In genomic region chr6:34466242-34467185, GRCh38 we compare ENCODE assay signal across 9 cellular contexts. TPM values are rescaled to one million over a fixed set of nuclear protein-coding genes. Genes with fewer than 3 reads are reported as not detected.
DNase-seq lines count a peak whose midpoint lies in the region; ATAC-seq and TF ChIP-seq lines count a peak whose summit lies in the region.
"Had no signal": no experiment of that assay in that cellular context is flagged by ENCODE, and none has a peak within 500 bp of the region (broad histone marks: within the 10 kb centered on the region; RNA-seq: fewer than 3 reads in every experiment).

No MANE protein-coding gene starts in this region.

- no peaks in the 10 kb centered on the region for H3K9me3 Mint-ChIP-seq in CD8-positive, alpha-beta memory T cell
- no peaks in the 10 kb centered on the region for H3K9me3 Mint-ChIP-seq in T-helper 2 cell treated with Interferon-gamma antibody and Interleukin-4, amounts not matched to agents 5 μg/mL and 100 μg/mL, for 36 hours

- no peak for TF ChIP-seq POLR2A in esophagus muscularis mucosa (IDR thresholded peaks at IDR 0.05; ENCODE audit: low read depth)

- peak overlapping the region; percentile 39; the same call in 1 of the 2 replicates for H2AFZ ChIP-seq in OCI-LY7 (ENCODE audit: low read length)
- H2AFZ ChIP-seq in parathyroid adenoma, result peak overlapping the region; percentile 93

- 23% methylated on average over 18 of the region's 28 CpGs for WGBS in esophagus muscularis mucosa

- no peak for ATAC-seq in HG03565 (IDR thresholded peaks at IDR 0.05; ENCODE audit: unreplicated experiment)
- ATAC-seq in HG02885 (IDR thresholded peaks at IDR 0.05; ENCODE audit: poor library complexity, unreplicated experiment), result no peak

- peaks cover 4% of the 10 kb centered on the region for H3K4me1 ChIP-seq in CD8-positive, alpha-beta memory T cell (ENCODE audit: insufficient read depth, low read length)
- H3K4me1 ChIP-seq in OCI-LY7 (ENCODE audit: insufficient read depth, low read length, poor library complexity, severe bottlenecking), result peaks cover 58% of the 10 kb centered on the region
- peaks cover 7 to 15% (median 14%) of the 10 kb centered on the region in 4 donors for H3K4me1 ChIP-seq in esophagus muscularis mucosa
- no peaks in the 10 kb centered on the region for H3K4me1 ChIP-seq in parathyroid adenoma

- TF ChIP-seq EP300 in esophagus muscularis mucosa (IDR thresholded peaks at IDR 0.05), result no peak

- peaks cover 6 to 12% (median 8%) of the 10 kb centered on the region in 3 donors for H3K4me1 Mint-ChIP-seq in CD8-positive, alpha-beta memory T cell
- no peaks in the 10 kb centered on the region for H3K4me1 Mint-ChIP-seq in T-helper 2 cell treated with Interferon-gamma antibody and Interleukin-4, amounts not matched to agents 5 μg/mL and 100 μg/mL, for 36 hours (ENCODE audit: low read depth)

- peak overlapping the region in 2 of 8 donors; percentile 39 to 48 for H3K27ac Mint-ChIP-seq in CD8-positive, alpha-beta memory T cell
- H3K27ac Mint-ChIP-seq in T-helper 2 cell treated with Interferon-gamma antibody and Interleukin-4, amounts not matched to agents 5 μg/mL and 100 μg/mL, for 36 hours, result no peak overlapping the region

- H3K9me3 ChIP-seq in CD8-positive, alpha-beta memory T cell (ENCODE audit: low read length), result no peaks in the 10 kb centered on the region
- no peaks in the 10 kb centered on the region for H3K9me3 ChIP-seq in OCI-LY7 (ENCODE audit: low read length)
- no peaks in the 10 kb centered on the region for H3K9me3 ChIP-seq in esophagus muscularis mucosa
- H3K9me3 ChIP-seq in parathyroid adenoma (ENCODE audit: control insufficient read depth, low read length), result no peaks in the 10 kb centered on the region

- H3K9ac ChIP-seq in parathyroid adenoma, result no peak overlapping the region

- no peaks in the 10 kb centered on the region for H3K9me2 ChIP-seq in OCI-LY7 (ENCODE audit: insufficient read depth, low read length)

- no peak overlapping the region for H3K27ac ChIP-seq in CD8-positive, alpha-beta memory T cell (ENCODE audit: low read depth, low read length)
- H3K27ac ChIP-seq in OCI-LY7 (ENCODE audit: low read depth, low read length, poor library complexity, severe bottlenecking), result peak overlapping the region; percentile 79
- peak overlapping the region in 1 of 4 donors; percentile 18 for H3K27ac ChIP-seq in esophagus muscularis mucosa (replicated peaks in 1 of 4)
- H3K27ac ChIP-seq in parathyroid adenoma, result no peak overlapping the region

- H3K4me3 ChIP-seq in CD8-positive, alpha-beta memory T cell (ENCODE audit: low read length), result no peak overlapping the region
- H3K4me3 ChIP-seq in OCI-LY7 (ENCODE audit: low read depth, low read length, poor library complexity, severe bottlenecking) (peak overlapping the region; percentile 79), esophagus muscularis mucosa (peak overlapping the region; percentile 44 to 59 (median 48)), parathyroid adenoma (ENCODE audit: low read depth, low read length) (peak overlapping the region; percentile 49)

- H4K20me1 ChIP-seq in OCI-LY7 (ENCODE audit: insufficient read depth, low read length), result no peaks in the 10 kb centered on the region

- intact Hi-C loops in OCI-LY7 (cut with micrococcal nuclease; ENCODE audit: unreplicated experiment) (loop anchor here (2.0 to 5.0 kb wide), 2 partner anchors 214 to 326 kb away; partner anchors contain the start of gene BLTP3A), esophagus muscularis mucosa (cut with DNase I) (no loop called here)

- H3K36me3 Mint-ChIP-seq in CD8-positive, alpha-beta memory T cell, result no peaks in the 10 kb centered on the region
- no peaks in the 10 kb centered on the region for H3K36me3 Mint-ChIP-seq in T-helper 2 cell treated with Interferon-gamma antibody and Interleukin-4, amounts not matched to agents 5 μg/mL and 100 μg/mL, for 36 hours (ENCODE audit: low read depth)

- TF ChIP-seq CTCF in OCI-LY7 (conservative IDR thresholded peaks at IDR 0.05; ENCODE audit: low read length) (no peak), esophagus muscularis mucosa (IDR thresholded peaks at IDR 0.05) (no peak), parathyroid adenoma (IDR thresholded peaks at IDR 0.05) (no peak)

- H3K36me3 ChIP-seq in CD8-positive, alpha-beta memory T cell (ENCODE audit: insufficient read depth, low read length), result no peaks in the 10 kb centered on the region
- H3K36me3 ChIP-seq in OCI-LY7 (ENCODE audit: insufficient read depth, low read length), result 0 out of 2 replicates have a peak, but pooled peaks cover under 1% of the 10 kb centered on the region
- H3K36me3 ChIP-seq in esophagus muscularis mucosa, result no peaks in the 10 kb centered on the region
- H3K36me3 ChIP-seq in parathyroid adenoma (ENCODE audit: control insufficient read depth, insufficient read depth, low read length), result no peaks in the 10 kb centered on the region

- peaks cover 54% of the 10 kb centered on the region for H3K79me2 ChIP-seq in OCI-LY7 (ENCODE audit: insufficient read depth, low read depth, low read length)
- H3K79me2 ChIP-seq in parathyroid adenoma, result no peaks in the 10 kb centered on the region

- H3K4me2 ChIP-seq in OCI-LY7 (ENCODE audit: low read length) (peak overlapping the region; percentile 87), parathyroid adenoma (ENCODE audit: low read length) (peak overlapping the region; percentile 83)

- CTCF ChIA-PET in CD8-positive, alpha-beta memory T cell (lab: Charles Lee), result interaction anchor here (1.1 to 2.5 kb wide), 4 partner anchors 9 to 143 kb away, joined by 3 to 9 read pairs (median 4); no protein-coding TSS in a partner anchor
- CTCF ChIA-PET in OCI-LY7 (lab: Charles Lee; ENCODE audit: unreplicated experiment), result interaction anchor here (1.8 kb wide), 1 partner anchor 9 kb away, joined by 4 read pairs; no protein-coding TSS in a partner anchor

- no TSS peak for BruUV-seq in OCI-LY7 (replicated peaks; lab: Mats Ljungman, UMichigan)

- H3K27me3 Mint-ChIP-seq in CD8-positive, alpha-beta memory T cell, result peaks cover 14 to 26% of the 10 kb centered on the region in 2 donors
- peaks cover 32% of the 10 kb centered on the region for H3K27me3 Mint-ChIP-seq in T-helper 2 cell treated with Interferon-gamma antibody and Interleukin-4, amounts not matched to agents 5 μg/mL and 100 μg/mL, for 36 hours (ENCODE audit: low read depth)

- POLR2A ChIA-PET in CD8-positive, alpha-beta memory T cell (lab: Charles Lee), result no interaction called here
- POLR2A ChIA-PET in OCI-LY7 (lab: Charles Lee), result interaction anchor here (0.7 to 1.8 kb wide), 4 partner anchors 9 to 326 kb away, joined by 3 to 7 read pairs (median 4); no protein-coding TSS in a partner anchor

- H3K4me3 Mint-ChIP-seq in CD8-positive, alpha-beta memory T cell, result peak overlapping the region; percentile 50 to 81 (median 63)
- H3K4me3 Mint-ChIP-seq in T-helper 2 cell treated with Interferon-gamma antibody and Interleukin-4, amounts not matched to agents 5 μg/mL and 100 μg/mL, for 36 hours, result no peak overlapping the region

- peaks cover 5% of the 10 kb centered on the region for H3K27me3 ChIP-seq in CD8-positive, alpha-beta memory T cell (ENCODE audit: insufficient read depth, low read length, poor library complexity, severe bottlenecking)
- H3K27me3 ChIP-seq in esophagus muscularis mucosa, result peaks cover 0 to 39% (median 21%) of the 10 kb centered on the region in 4 donors
- H3K27me3 ChIP-seq in parathyroid adenoma (ENCODE audit: control insufficient read depth, insufficient read depth, low read length), result no peaks in the 10 kb centered on the region

- peak in 1 of 5 donors; percentile 8 for DNase-seq in CD8-positive, alpha-beta memory T cell
- peak; percentile 29 for DNase-seq in OCI-LY7 (ENCODE audit: low spot score)
- DNase-seq in esophagus muscularis mucosa (ENCODE audit: extremely low spot score), result no peak
- DNase-seq in HUDEP-2 (lab: John Stamatoyannopoulos, UW; ENCODE audit: unreplicated experiment in 76 of 76), result no peak
- no peak for DNase-seq in T-helper 2 cell treated with Interferon-gamma antibody and Interleukin-4, amounts not matched to agents 5 μg/mL and 100 μg/mL, for 36 hours (ENCODE audit: low spot score)

RNA-seq across cellular contexts. Expression of gene PACSIN1, which starts 0.6 kb away (rescaled TPM):
- under 1 TPM; 0.64 to 0.70 TPM for total RNA-seq in CD8-positive, alpha-beta memory T cell
- 5.6 TPM for polyA plus RNA-seq in CD8-positive, alpha-beta memory T cell
- 14.9 and 19.3 TPM in 2 replicates for total RNA-seq in OCI-LY7 (2014; rRNA removed; shearing (Covaris generic))
- total RNA-seq in OCI-LY7 (2022) (70.8 and 88.4 TPM in 2 replicates), esophagus muscularis mucosa (1 to 10 TPM in 3 of 4 donors, under 1 TPM in 1; 0.42 to 2.3 (median 1.7) TPM)
- total RNA-seq: HT1080 had no signal

RNA-seq across cellular contexts. Expression of gene RPS10, which starts 40.6 kb away (rescaled TPM):
- total RNA-seq in CD8-positive, alpha-beta memory T cell, result 1,000 to 10,000 TPM; 1,999 to 2,032 TPM
- 1,462 TPM for polyA plus RNA-seq in CD8-positive, alpha-beta memory T cell
- 2,738 and 2,938 TPM in 2 replicates for total RNA-seq in OCI-LY7 (2014; rRNA removed; shearing (Covaris generic))
- total RNA-seq in OCI-LY7 (2022) (1,615 and 1,714 TPM in 2 replicates), esophagus muscularis mucosa (1,000 to 10,000 TPM in 3 of 4 donors, 100 to 1,000 TPM in 1; 823 to 3,592 (median 2,534) TPM)

Comparison
In these comparisons a context has a peak if more than half of its experiments do, and no peak if none do; other contexts are left out.
1. RNA of gene PACSIN1, which starts 0.6 kb away (total RNA-seq): 14.9 to 88.4 TPM in OCI-LY7; 0.42 to 2.3 TPM in esophagus muscularis mucosa and 0.64 to 0.70 TPM in CD8-positive, alpha-beta memory T cell; every median in the first group is over 4 times any median in the second.